Comparison of ENCODE assay signal across 1 cellular context in genomic region chr3:191566469-191566868, GRCh38.
TF ChIP-seq lines count a peak whose summit lies in the region.

No MANE protein-coding gene starts in this region.

TF ChIP-seq in SK-N-SH treated with all-trans-retinoic acid at 6 μM for 48 hours, 23 proteins besides CTCF, POLR2A, EP300 and RAD21 (continued from another document):
- TF ChIP-seq ISL1 (CRISPR knock-in tag; IDR thresholded peaks at IDR 0.05), result no peak
- no peak for TF ChIP-seq ESRRG (CRISPR knock-in tag; IDR thresholded peaks at IDR 0.05)
- TF ChIP-seq ZC3H10 (CRISPR knock-in tag; IDR thresholded peaks at IDR 0.05), result no peak
- TF ChIP-seq POU6F1 (CRISPR knock-in tag; IDR thresholded peaks at IDR 0.05; ENCODE audit: borderline replicate concordance, low read depth), result no peak
- no peak for TF ChIP-seq CSDC2 (CRISPR knock-in tag; IDR thresholded peaks at IDR 0.05)
- no peak for TF ChIP-seq RARB (CRISPR knock-in tag; IDR thresholded peaks at IDR 0.05)
- TF ChIP-seq ZNF70 (CRISPR knock-in tag; IDR thresholded peaks at IDR 0.05), result no peak
TF ChIP-seq in SK-N-SH treated with all-trans-retinoic acid at 6 μM for 48 hours: peak in this region for 0.
